In genomic region chr4:768995-769394, GRCh38 we compare ENCODE assay signal across 1 cellular context.
A peak's percentile ranks its signal among the peaks of the same experiment; 100 is the strongest.
TF ChIP-seq lines count a peak whose summit lies in the region.

No MANE protein-coding gene starts in this region.

TF ChIP-seq in K562, 482 proteins besides CTCF, POLR2A, EP300 and RAD21 (continued from another document):
- TF ChIP-seq CTCFL (IDR thresholded peaks at IDR 0.05; ENCODE audit: borderline replicate concordance, insufficient read depth, low read depth, low read length, poor library complexity, severe bottlenecking): no peak
- TF ChIP-seq TGIF2 (CRISPR knock-in tag; IDR thresholded peaks at IDR 0.05): no peak
- no peak for TF ChIP-seq KAT8 (IDR thresholded peaks at IDR 0.05; ENCODE audit: low read depth)
- no peak for TF ChIP-seq THAP7 (CRISPR knock-in tag; IDR thresholded peaks at IDR 0.05)
- TF ChIP-seq KLF13 (tag; IDR thresholded peaks at IDR 0.05; ENCODE audit: borderline replicate concordance, low read depth): no peak
- no peak for TF ChIP-seq ESRRB (CRISPR knock-in tag; IDR thresholded peaks at IDR 0.05; ENCODE audit: borderline replicate concordance)
- no peak for TF ChIP-seq ZC3H11A (IDR thresholded peaks at IDR 0.05; ENCODE audit: low read depth, low read length)
- TF ChIP-seq RBFOX2 (IDR thresholded peaks at IDR 0.05; ENCODE audit: low read depth, low read length): peak; percentile 43
- no peak for TF ChIP-seq ZNF551 (CRISPR knock-in tag; IDR thresholded peaks at IDR 0.05)
- no peak for TF ChIP-seq POLR2AphosphoS5 (IDR thresholded peaks at IDR 0.05; ENCODE audit: control insufficient read depth, insufficient read depth, low read depth, low read length)
- no peak for TF ChIP-seq ZNF512 (tag; IDR thresholded peaks at IDR 0.05)
- no peak for TF ChIP-seq SP1 (CRISPR knock-in tag; IDR thresholded peaks at IDR 0.05)
- TF ChIP-seq, protein P1, sequence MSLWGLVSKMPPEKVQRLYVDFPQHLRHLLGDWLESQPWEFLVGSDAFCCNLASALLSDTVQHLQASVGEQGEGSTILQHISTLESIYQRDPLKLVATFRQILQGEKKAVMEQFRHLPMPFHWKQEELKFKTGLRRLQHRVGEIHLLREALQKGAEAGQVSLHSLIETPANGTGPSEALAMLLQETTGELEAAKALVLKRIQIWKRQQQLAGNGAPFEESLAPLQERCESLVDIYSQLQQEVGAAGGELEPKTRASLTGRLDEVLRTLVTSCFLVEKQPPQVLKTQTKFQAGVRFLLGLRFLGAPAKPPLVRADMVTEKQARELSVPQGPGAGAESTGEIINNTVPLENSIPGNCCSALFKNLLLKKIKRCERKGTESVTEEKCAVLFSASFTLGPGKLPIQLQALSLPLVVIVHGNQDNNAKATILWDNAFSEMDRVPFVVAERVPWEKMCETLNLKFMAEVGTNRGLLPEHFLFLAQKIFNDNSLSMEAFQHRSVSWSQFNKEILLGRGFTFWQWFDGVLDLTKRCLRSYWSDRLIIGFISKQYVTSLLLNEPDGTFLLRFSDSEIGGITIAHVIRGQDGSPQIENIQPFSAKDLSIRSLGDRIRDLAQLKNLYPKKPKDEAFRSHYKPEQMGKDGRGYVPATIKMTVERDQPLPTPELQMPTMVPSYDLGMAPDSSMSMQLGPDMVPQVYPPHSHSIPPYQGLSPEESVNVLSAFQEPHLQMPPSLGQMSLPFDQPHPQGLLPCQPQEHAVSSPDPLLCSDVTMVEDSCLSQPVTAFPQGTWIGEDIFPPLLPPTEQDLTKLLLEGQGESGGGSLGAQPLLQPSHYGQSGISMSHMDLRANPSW (CRISPR knock-in tag; IDR thresholded peaks at IDR 0.05): no peak
- TF ChIP-seq, protein P2, sequence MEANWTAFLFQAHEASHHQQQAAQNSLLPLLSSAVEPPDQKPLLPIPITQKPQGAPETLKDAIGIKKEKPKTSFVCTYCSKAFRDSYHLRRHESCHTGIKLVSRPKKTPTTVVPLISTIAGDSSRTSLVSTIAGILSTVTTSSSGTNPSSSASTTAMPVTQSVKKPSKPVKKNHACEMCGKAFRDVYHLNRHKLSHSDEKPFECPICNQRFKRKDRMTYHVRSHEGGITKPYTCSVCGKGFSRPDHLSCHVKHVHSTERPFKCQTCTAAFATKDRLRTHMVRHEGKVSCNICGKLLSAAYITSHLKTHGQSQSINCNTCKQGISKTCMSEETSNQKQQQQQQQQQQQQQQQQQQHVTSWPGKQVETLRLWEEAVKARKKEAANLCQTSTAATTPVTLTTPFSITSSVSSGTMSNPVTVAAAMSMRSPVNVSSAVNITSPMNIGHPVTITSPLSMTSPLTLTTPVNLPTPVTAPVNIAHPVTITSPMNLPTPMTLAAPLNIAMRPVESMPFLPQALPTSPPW (CRISPR knock-in tag; IDR thresholded peaks at IDR 0.05): no peak
- TF ChIP-seq FOXA3 (CRISPR knock-in tag; conservative IDR thresholded peaks at IDR 0.05 in 1 of 2, IDR thresholded peaks at IDR 0.05 in 1 of 2): no peak
- TF ChIP-seq ZNF764 (CRISPR knock-in tag; IDR thresholded peaks at IDR 0.05; ENCODE audit: low read depth): no peak
- TF ChIP-seq FOS (IDR thresholded peaks at IDR 0.05; ENCODE audit: extremely low read depth, insufficient read length): no peak
- TF ChIP-seq GATAD2A (IDR thresholded peaks at IDR 0.05): no peak
- TF ChIP-seq RBM22 (IDR thresholded peaks at IDR 0.05; ENCODE audit: low read depth, low read length, poor library complexity, severe bottlenecking): peak; percentile 85
- peak; percentile 75 for TF ChIP-seq POLR2G (IDR thresholded peaks at IDR 0.05; ENCODE audit: low read depth, low read length)
- 0 out of 2 replicates have a peak, but pooled peaks have one; percentile 9 for TF ChIP-seq POLR2AphosphoS2 (IDR thresholded peaks at IDR 0.05; ENCODE audit: low read length)
- no peak for TF ChIP-seq NCOA6 (IDR thresholded peaks at IDR 0.05)
- TF ChIP-seq SREBF2 (CRISPR knock-in tag; IDR thresholded peaks at IDR 0.05): no peak
- TF ChIP-seq, protein P3, sequence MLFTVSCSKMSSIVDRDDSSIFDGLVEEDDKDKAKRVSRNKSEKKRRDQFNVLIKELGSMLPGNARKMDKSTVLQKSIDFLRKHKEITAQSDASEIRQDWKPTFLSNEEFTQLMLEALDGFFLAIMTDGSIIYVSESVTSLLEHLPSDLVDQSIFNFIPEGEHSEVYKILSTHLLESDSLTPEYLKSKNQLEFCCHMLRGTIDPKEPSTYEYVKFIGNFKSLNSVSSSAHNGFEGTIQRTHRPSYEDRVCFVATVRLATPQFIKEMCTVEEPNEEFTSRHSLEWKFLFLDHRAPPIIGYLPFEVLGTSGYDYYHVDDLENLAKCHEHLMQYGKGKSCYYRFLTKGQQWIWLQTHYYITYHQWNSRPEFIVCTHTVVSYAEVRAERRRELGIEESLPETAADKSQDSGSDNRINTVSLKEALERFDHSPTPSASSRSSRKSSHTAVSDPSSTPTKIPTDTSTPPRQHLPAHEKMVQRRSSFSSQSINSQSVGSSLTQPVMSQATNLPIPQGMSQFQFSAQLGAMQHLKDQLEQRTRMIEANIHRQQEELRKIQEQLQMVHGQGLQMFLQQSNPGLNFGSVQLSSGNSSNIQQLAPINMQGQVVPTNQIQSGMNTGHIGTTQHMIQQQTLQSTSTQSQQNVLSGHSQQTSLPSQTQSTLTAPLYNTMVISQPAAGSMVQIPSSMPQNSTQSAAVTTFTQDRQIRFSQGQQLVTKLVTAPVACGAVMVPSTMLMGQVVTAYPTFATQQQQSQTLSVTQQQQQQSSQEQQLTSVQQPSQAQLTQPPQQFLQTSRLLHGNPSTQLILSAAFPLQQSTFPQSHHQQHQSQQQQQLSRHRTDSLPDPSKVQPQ (CRISPR knock-in tag; IDR thresholded peaks at IDR 0.05; ENCODE audit: borderline replicate concordance): no peak
